1 cellular context compared by ENCODE assay signal in the genomic region with DNA sequence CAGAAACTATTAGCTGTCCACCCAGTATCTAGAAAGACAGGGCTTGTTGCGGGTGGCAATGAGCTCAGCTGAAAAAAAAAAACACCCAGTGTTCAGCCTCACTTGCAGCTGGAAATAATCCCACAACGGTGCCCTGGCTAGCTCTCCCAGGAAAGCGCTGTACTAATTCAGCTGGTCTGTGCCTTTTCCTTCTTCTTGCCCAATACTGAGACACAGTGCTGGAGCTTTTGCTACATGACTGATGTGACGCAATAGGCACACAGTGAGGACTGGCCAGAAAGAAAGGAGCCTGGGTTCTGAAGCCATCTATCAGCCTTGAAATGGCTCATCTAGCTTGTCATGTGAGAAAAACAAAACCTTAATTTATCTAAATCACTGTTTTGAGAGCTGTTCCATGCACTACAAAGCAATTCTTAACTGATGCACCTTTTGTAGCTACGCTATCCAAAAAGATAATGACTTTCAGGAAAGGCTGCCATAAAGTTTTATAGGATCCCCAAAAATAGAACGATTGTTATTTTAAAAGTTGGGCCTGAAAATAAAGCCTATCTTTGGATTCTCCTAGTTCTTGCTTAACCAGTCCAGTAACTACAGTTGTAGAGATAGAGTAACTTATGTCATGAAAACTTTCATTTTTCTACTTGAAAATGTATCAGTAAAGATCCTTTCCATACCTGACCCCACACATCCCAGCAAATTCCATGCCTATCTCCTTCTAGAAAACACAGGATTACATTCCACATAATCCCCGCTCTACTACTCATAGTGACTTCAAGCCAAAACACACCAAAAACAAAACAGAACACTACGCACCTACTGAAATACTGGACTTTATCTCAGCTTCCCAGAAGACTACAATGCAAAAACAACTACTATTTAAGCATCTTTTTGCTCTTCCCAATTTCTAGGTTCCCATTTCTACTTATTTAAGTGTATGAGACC.
A peak's percentile ranks its signal among the peaks of the same experiment; 100 is the strongest.
TF ChIP-seq lines count a peak whose summit lies in the region.

No MANE protein-coding gene starts in this region.

TF ChIP-seq in HepG2, 621 proteins besides CTCF, POLR2A, EP300 and RAD21 (continued from another document and continues in another):
- no peak for TF ChIP-seq PLRG1 (conservative IDR thresholded peaks at IDR 0.05)
- no peak for TF ChIP-seq HOXA7 (CRISPR knock-in tag; IDR thresholded peaks at IDR 0.05)
- no peak for TF ChIP-seq TOE1 (CRISPR knock-in tag; IDR thresholded peaks at IDR 0.05)
- TF ChIP-seq KMT2B (CRISPR knock-in tag; IDR thresholded peaks at IDR 0.05) = no peak
- TF ChIP-seq EEA1 (CRISPR knock-in tag; IDR thresholded peaks at IDR 0.05; ENCODE audit: borderline replicate concordance) = no peak
- no peak for TF ChIP-seq SMAD1 (CRISPR knock-in tag; IDR thresholded peaks at IDR 0.05; ENCODE audit: borderline replicate concordance, low read depth)
- TF ChIP-seq PLSCR1 (CRISPR knock-in tag; IDR thresholded peaks at IDR 0.05; ENCODE audit: borderline replicate concordance) = no peak
- TF ChIP-seq ELK4 (CRISPR knock-in tag; IDR thresholded peaks at IDR 0.05; ENCODE audit: borderline replicate concordance) = no peak
- no peak for TF ChIP-seq CAMTA2 (CRISPR knock-in tag; IDR thresholded peaks at IDR 0.05; ENCODE audit: borderline replicate concordance)
- no peak for TF ChIP-seq KDM6A (CRISPR knock-in tag; IDR thresholded peaks at IDR 0.05; ENCODE audit: low read depth)
- TF ChIP-seq POGK (CRISPR knock-in tag; conservative IDR thresholded peaks at IDR 0.05) = no peak
- TF ChIP-seq MTF2 (CRISPR knock-in tag; IDR thresholded peaks at IDR 0.05; ENCODE audit: borderline replicate concordance) = no peak
- 0 out of 2 replicates have a peak, but pooled peaks have one; percentile 38 for TF ChIP-seq HMG20B (CRISPR knock-in tag; conservative IDR thresholded peaks at IDR 0.05)
- TF ChIP-seq ATF7-NPFF (CRISPR knock-in tag; IDR thresholded peaks at IDR 0.05; ENCODE audit: low read depth) = no peak
- no peak for TF ChIP-seq ZNF333 (CRISPR knock-in tag; IDR thresholded peaks at IDR 0.05; ENCODE audit: borderline replicate concordance)
- no peak for TF ChIP-seq ZSCAN21 (CRISPR knock-in tag; IDR thresholded peaks at IDR 0.05; ENCODE audit: borderline replicate concordance)
- no peak for TF ChIP-seq SOX13 (IDR thresholded peaks at IDR 0.05)
- TF ChIP-seq SOX13 (CRISPR knock-in tag; conservative IDR thresholded peaks at IDR 0.05 in 1 of 2, IDR thresholded peaks at IDR 0.05 in 1 of 2) = peak in 1 of 2 experiments; percentile 49; a peak in 1 of 4 replicates
- no peak for TF ChIP-seq ZNF569 (CRISPR knock-in tag; IDR thresholded peaks at IDR 0.05; ENCODE audit: borderline replicate concordance)
- TF ChIP-seq, protein P1, sequence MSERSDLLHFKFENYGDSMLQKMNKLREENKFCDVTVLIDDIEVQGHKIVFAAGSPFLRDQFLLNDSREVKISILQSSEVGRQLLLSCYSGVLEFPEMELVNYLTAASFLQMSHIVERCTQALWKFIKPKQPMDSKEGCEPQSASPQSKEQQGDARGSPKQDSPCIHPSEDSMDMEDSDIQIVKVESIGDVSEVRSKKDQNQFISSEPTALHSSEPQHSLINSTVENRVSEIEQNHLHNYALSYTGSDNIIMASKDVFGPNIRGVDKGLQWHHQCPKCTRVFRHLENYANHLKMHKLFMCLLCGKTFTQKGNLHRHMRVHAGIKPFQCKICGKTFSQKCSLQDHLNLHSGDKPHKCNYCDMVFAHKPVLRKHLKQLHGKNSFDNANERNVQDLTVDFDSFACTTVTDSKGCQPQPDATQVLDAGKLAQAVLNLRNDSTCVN (CRISPR knock-in tag; IDR thresholded peaks at IDR 0.05; ENCODE audit: borderline replicate concordance) = no peak
- no peak for TF ChIP-seq JUN (CRISPR knock-in tag; IDR thresholded peaks at IDR 0.05)
- TF ChIP-seq CBX1 (IDR thresholded peaks at IDR 0.05; ENCODE audit: low read depth) = no peak
- TF ChIP-seq LBX2 (CRISPR knock-in tag; IDR thresholded peaks at IDR 0.05; ENCODE audit: borderline replicate concordance) = no peak
- no peak for TF ChIP-seq ZNF773 (CRISPR knock-in tag; IDR thresholded peaks at IDR 0.05; ENCODE audit: borderline replicate concordance)
- TF ChIP-seq HNF4G (IDR thresholded peaks at IDR 0.05; ENCODE audit: borderline replicate concordance, low read depth, low read length) = no peak
- TF ChIP-seq HNF4G (CRISPR knock-in tag; IDR thresholded peaks at IDR 0.05; ENCODE audit: borderline replicate concordance, low read depth) = no peak
- TF ChIP-seq CREBL2 (CRISPR knock-in tag; IDR thresholded peaks at IDR 0.05; ENCODE audit: borderline replicate concordance) = no peak
- no peak for TF ChIP-seq ZNF451 (CRISPR knock-in tag; IDR thresholded peaks at IDR 0.05)
- no peak for TF ChIP-seq E2F5 (CRISPR knock-in tag; conservative IDR thresholded peaks at IDR 0.05)
- peak; percentile 48; the same call in 1 of the 2 replicates for TF ChIP-seq SMC3 (IDR thresholded peaks at IDR 0.05; ENCODE audit: low read length)
- no peak for TF ChIP-seq JUND (CRISPR knock-in tag; IDR thresholded peaks at IDR 0.05)
- TF ChIP-seq MBNL3 (CRISPR knock-in tag; conservative IDR thresholded peaks at IDR 0.05) = no peak
- TF ChIP-seq FOXA3 (CRISPR knock-in tag; IDR thresholded peaks at IDR 0.05) = peak; percentile 60; the same call in 1 of the 2 replicates
- no peak for TF ChIP-seq HDAC6 (IDR thresholded peaks at IDR 0.05; ENCODE audit: low read depth, low read length)
- TF ChIP-seq ONECUT2 (CRISPR knock-in tag; IDR thresholded peaks at IDR 0.05) = no peak
- TF ChIP-seq ZFP36L1 (CRISPR knock-in tag; IDR thresholded peaks at IDR 0.05) = no peak
- no peak for TF ChIP-seq MXD4 (CRISPR knock-in tag; IDR thresholded peaks at IDR 0.05)
- no peak for TF ChIP-seq IKZF1 (IDR thresholded peaks at IDR 0.05)
- no peak for TF ChIP-seq SKI (IDR thresholded peaks at IDR 0.05; ENCODE audit: partially characterized antibody)
- no peak for TF ChIP-seq ZNF792 (CRISPR knock-in tag; IDR thresholded peaks at IDR 0.05)
- no peak for TF ChIP-seq HNRNPL (IDR thresholded peaks at IDR 0.05; ENCODE audit: low read depth, low read length)
- no peak for TF ChIP-seq GFI1 (CRISPR knock-in tag; IDR thresholded peaks at IDR 0.05; ENCODE audit: borderline replicate concordance)
- no peak for TF ChIP-seq ZNF20 (CRISPR knock-in tag; IDR thresholded peaks at IDR 0.05)
- TF ChIP-seq TRIM24 (CRISPR knock-in tag; IDR thresholded peaks at IDR 0.05) = no peak
- TF ChIP-seq ZNF775 (CRISPR knock-in tag; IDR thresholded peaks at IDR 0.05; ENCODE audit: borderline replicate concordance) = no peak
- TF ChIP-seq, protein P2, sequence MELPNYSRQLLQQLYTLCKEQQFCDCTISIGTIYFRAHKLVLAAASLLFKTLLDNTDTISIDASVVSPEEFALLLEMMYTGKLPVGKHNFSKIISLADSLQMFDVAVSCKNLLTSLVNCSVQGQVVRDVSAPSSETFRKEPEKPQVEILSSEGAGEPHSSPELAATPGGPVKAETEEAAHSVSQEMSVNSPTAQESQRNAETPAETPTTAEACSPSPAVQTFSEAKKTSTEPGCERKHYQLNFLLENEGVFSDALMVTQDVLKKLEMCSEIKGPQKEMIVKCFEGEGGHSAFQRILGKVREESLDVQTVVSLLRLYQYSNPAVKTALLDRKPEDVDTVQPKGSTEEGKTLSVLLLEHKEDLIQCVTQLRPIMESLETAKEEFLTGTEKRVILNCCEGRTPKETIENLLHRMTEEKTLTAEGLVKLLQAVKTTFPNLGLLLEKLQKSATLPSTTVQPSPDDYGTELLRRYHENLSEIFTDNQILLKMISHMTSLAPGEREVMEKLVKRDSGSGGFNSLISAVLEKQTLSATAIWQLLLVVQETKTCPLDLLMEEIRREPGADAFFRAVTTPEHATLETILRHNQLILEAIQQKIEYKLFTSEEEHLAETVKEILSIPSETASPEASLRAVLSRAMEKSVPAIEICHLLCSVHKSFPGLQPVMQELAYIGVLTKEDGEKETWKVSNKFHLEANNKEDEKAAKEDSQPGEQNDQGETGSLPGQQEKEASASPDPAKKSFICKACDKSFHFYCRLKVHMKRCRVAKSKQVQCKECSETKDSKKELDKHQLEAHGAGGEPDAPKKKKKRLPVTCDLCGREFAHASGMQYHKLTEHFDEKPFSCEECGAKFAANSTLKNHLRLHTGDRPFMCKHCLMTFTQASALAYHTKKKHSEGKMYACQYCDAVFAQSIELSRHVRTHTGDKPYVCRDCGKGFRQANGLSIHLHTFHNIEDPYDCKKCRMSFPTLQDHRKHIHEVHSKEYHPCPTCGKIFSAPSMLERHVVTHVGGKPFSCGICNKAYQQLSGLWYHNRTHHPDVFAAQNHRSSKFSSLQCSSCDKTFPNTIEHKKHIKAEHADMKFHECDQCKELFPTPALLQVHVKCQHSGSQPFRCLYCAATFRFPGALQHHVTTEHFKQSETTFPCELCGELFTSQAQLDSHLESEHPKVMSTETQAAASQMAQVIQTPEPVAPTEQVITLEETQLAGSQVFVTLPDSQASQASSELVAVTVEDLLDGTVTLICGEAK (IDR thresholded peaks at IDR 0.05) = no peak
- TF ChIP-seq, protein P2 (CRISPR knock-in tag; IDR thresholded peaks at IDR 0.05) = no peak
- no peak for TF ChIP-seq ARNT2 (CRISPR knock-in tag; IDR thresholded peaks at IDR 0.05; ENCODE audit: low read depth)
- no peak for TF ChIP-seq BORCS8-MEF2B (CRISPR knock-in tag; IDR thresholded peaks at IDR 0.05)
- TF ChIP-seq REXO4 (CRISPR knock-in tag; IDR thresholded peaks at IDR 0.05; ENCODE audit: borderline replicate concordance) = no peak
- no peak for TF ChIP-seq RAD51 (IDR thresholded peaks at IDR 0.05; ENCODE audit: borderline replicate concordance)
- no peak for TF ChIP-seq ZNF33B (CRISPR knock-in tag; IDR thresholded peaks at IDR 0.05)
